In the genomic region with DNA sequence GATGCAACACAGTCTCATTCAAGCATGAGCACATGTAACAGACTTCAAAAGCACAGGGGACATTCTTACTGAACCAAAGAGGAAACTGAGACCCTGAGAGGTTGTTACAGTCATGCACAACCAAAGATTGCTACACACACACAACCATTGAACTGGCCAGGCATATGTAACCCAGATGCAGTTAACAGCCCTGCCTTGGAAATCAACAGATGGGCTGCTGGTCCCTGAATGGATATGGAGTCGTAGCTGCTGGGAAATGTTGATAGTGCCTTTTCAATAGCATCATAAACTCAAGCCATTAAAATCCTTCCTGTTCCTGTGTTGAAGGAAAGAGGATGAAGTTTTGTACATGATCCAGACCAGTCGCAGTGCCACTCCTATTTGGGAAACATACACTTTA, we compare ENCODE assay signal across 23 cellular contexts.
DNase-seq lines count a peak whose midpoint lies in the region; ATAC-seq and TF ChIP-seq lines count a peak whose summit lies in the region.
"Had no signal": no experiment of that assay in that cellular context is flagged by ENCODE, and none has a peak within 500 bp of the region (broad histone marks: within the 10 kb centered on the region; RNA-seq: fewer than 3 reads in every experiment).

No MANE protein-coding gene starts in this region.

- no peak overlapping the region for H2BK5ac ChIP-seq in IMR-90 (ENCODE audit: low read depth, low read length, poor library complexity, severe bottlenecking)

- no peak overlapping the region for H3K18ac ChIP-seq in IMR-90 (ENCODE audit: low read depth, low read length)

- H3K36me3 ChIP-seq in IMR-90 (ENCODE audit: control insufficient read depth, insufficient read depth, low read length) = no peaks in the 10 kb centered on the region
- H3K36me3 ChIP-seq: BE2C; BLaER1 treated with 17β-estradiol and CSF1 and Interleukin-3, amounts not matched to agents 10 nM and 100 nM had no signal

- no peak overlapping the region for H4K5ac ChIP-seq in IMR-90 (ENCODE audit: low read depth, low read length)

- no peak overlapping the region for H2BK15ac ChIP-seq in IMR-90 (ENCODE audit: low read depth, low read length)

- BruUV-seq in IMR-90 (replicated peaks; lab: Mats Ljungman, UMichigan) = no TSS peak

- peaks cover 40 to 50% of the 10 kb centered on the region in 2 experiments for H3K79me1 ChIP-seq in IMR-90 (ENCODE audit: low read depth in 1 of 2, low read length in 2 of 2)

- H4K91ac ChIP-seq in IMR-90 (ENCODE audit: insufficient read depth, low read depth, low read length) = no peak overlapping the region

- POLR2A ChIA-PET in IMR-90 (lab: Charles Lee; ENCODE audit: unreplicated experiment) = no interaction called here

- H3K9me3 ChIP-seq in IMR-90 (ENCODE audit: control insufficient read depth, insufficient read depth, low read length) = peaks cover 2% of the 10 kb centered on the region; the same call in 1 of the 2 replicates
- H3K9me3 ChIP-seq: A549, BE2C had no signal

- no peak overlapping the region for H3K23ac ChIP-seq in IMR-90 (ENCODE audit: low read depth, low read length)

- no peak overlapping the region for H3K56ac ChIP-seq in IMR-90 (ENCODE audit: extremely low read depth, insufficient read depth, low read length)

- 0 out of 2 replicates have a peak overlapping the region, but pooled peaks have one; percentile 7 for H3K14ac ChIP-seq in IMR-90 (replicated peaks; ENCODE audit: low read depth, low read length)

- WGBS in IMR-90 (ENCODE audit: extremely low coverage in 2 of 2, insufficient read length in 1 of 2), 2 experiments = no CpG with 5 or more reads among the region's 2 CpGs

- H3K27me3 Mint-ChIP-seq in nephron (ENCODE audit: low read depth) (no peaks in the 10 kb centered on the region), nephron progenitor cell (ENCODE audit: low read depth, poor library complexity) (no peaks in the 10 kb centered on the region)
- H3K27me3 Mint-ChIP-seq: CD8-positive, alpha-beta memory T cell had no signal

- ATAC-seq in IMR-90 (ENCODE audit: low read depth) (no peak), GM18867 (IDR thresholded peaks at IDR 0.05; ENCODE audit: unreplicated experiment) (no peak)
- ATAC-seq: A549, GM12878, GM23338, HCT116 had no signal

- H3K4me1 ChIP-seq in IMR-90 (ENCODE audit: control insufficient read depth, insufficient read depth, low read length) = peaks cover 19% of the 10 kb centered on the region
- H3K4me1 ChIP-seq: A549 had no signal

- no peak overlapping the region for H2AK9ac ChIP-seq in IMR-90 (replicated peaks; ENCODE audit: low read depth, low read length, poor library complexity)

- H3K9me3 Mint-ChIP-seq in nephron = peaks cover 3% of the 10 kb centered on the region
- H3K9me3 Mint-ChIP-seq in nephron progenitor cell = peaks cover 17% of the 10 kb centered on the region
- H3K9me3 Mint-ChIP-seq: CD4-positive, alpha-beta T cell had no signal

- peaks cover 10% of the 10 kb centered on the region; the same call in 1 of the 2 replicates for H3K9me1 ChIP-seq in IMR-90 (ENCODE audit: insufficient read depth, low read length)

- H3K27ac Mint-ChIP-seq in nephron (peak overlapping the region; percentile 94 to 97 (median 97)), nephron progenitor cell (no peak overlapping the region)
- H3K27ac Mint-ChIP-seq: CD14-positive monocyte; CD4-positive, alpha-beta T cell; CD8-positive, alpha-beta memory T cell; GM23338; H9 had no signal

- peaks cover 2% of the 10 kb centered on the region; the same call in 1 of the 2 replicates for H3K27me3 ChIP-seq in IMR-90 (ENCODE audit: control insufficient read depth, insufficient read depth, low read length)
- H3K27me3 ChIP-seq: BE2C; BLaER1 treated with 17β-estradiol and CSF1 and Interleukin-3, amounts not matched to agents 10 nM and 100 nM had no signal

- dilution Hi-C loops in IMR-90 (cut with HindIII; ENCODE audit: low sequenced_read_pairs, unreplicated experiment) = no loop called here

- H3K4me3 ChIP-seq in IMR-90 (ENCODE audit: insufficient read depth, low read depth, low read length) = no peak overlapping the region
- H3K4me3 ChIP-seq in fibroblast of villous mesenchyme (ENCODE audit: low read depth, low read length) = no peak overlapping the region
- H3K4me3 ChIP-seq: A549; BLaER1 treated with 17β-estradiol and CSF1 and Interleukin-3, amounts not matched to agents 10 nM and 100 nM; GM12878; GM23338 had no signal

- no peak overlapping the region for H3K27ac ChIP-seq in IMR-90 (ENCODE audit: insufficient read depth, low read length)
- H3K27ac ChIP-seq: A549; BLaER1 treated with 17β-estradiol and CSF1 and Interleukin-3, amounts not matched to agents 10 nM and 100 nM had no signal

- H2BK20ac ChIP-seq in IMR-90 (ENCODE audit: low read depth, low read length) = no peak overlapping the region

- H3K4me3 Mint-ChIP-seq in nephron = no peak overlapping the region
- no peak overlapping the region for H3K4me3 Mint-ChIP-seq in nephron progenitor cell
- H3K4me3 Mint-ChIP-seq: CD14-positive monocyte; CD4-positive, alpha-beta T cell; CD8-positive, alpha-beta memory T cell; GM23338; H9 had no signal

- peaks cover 19% of the 10 kb centered on the region; the same call in 1 of the 2 replicates for H4K20me1 ChIP-seq in IMR-90 (ENCODE audit: insufficient read depth, low read length)
- H4K20me1 ChIP-seq: BLaER1 treated with 17β-estradiol and CSF1 and Interleukin-3, amounts not matched to agents 10 nM and 100 nM had no signal

- H3K36me3 Mint-ChIP-seq in nephron (ENCODE audit: low read depth) (no peaks in the 10 kb centered on the region), nephron progenitor cell (ENCODE audit: low read depth) (peaks cover 9% of the 10 kb centered on the region)
- H3K36me3 Mint-ChIP-seq: CD14-positive monocyte; CD8-positive, alpha-beta memory T cell had no signal

- TF ChIP-seq RAD21 in IMR-90 (IDR thresholded peaks at IDR 0.05; ENCODE audit: low read length) = no peak

- TF ChIP-seq CTCF in IMR-90 (conservative IDR thresholded peaks at IDR 0.05; ENCODE audit: low read depth, low read length) (no peak), fibroblast of villous mesenchyme (IDR thresholded peaks at IDR 0.05; ENCODE audit: insufficient read depth, low read depth, low read length) (no peak), nephron (IDR thresholded peaks at IDR 0.05; ENCODE audit: unreplicated experiment in 3 of 3) (no peak), nephron progenitor cell (IDR thresholded peaks at IDR 0.05) (no peak)

- H3K4me2 ChIP-seq in IMR-90 (ENCODE audit: low read depth, low read length) = no peak overlapping the region
- H3K4me2 ChIP-seq: A549; BLaER1 treated with 17β-estradiol and CSF1 and Interleukin-3, amounts not matched to agents 10 nM and 100 nM; GM23338 had no signal

- in situ Hi-C loops in IMR-90 (cut with MboI; ENCODE audit: low sequenced_read_pairs) = no loop called here

- no peak overlapping the region for H3K4ac ChIP-seq in IMR-90 (ENCODE audit: low read depth, low read length)

- no peak for TF ChIP-seq POLR2A in IMR-90 (IDR thresholded peaks at IDR 0.05; ENCODE audit: low read depth, low read length)

- no peak overlapping the region for H2AK5ac ChIP-seq in IMR-90 (ENCODE audit: low read depth, low read length)

- CTCF ChIA-PET in IMR-90 (lab: Yijun Ruan, JAX) = interaction anchor here (0.9 kb wide), 1 partner anchor 23 kb away, joined by 3 read pairs; no protein-coding TSS in a partner anchor

- H3K9ac ChIP-seq in IMR-90 (ENCODE audit: low read depth, low read length) = no peak overlapping the region
- H3K9ac ChIP-seq: BLaER1 treated with 17β-estradiol and CSF1 and Interleukin-3, amounts not matched to agents 10 nM and 100 nM had no signal

- H3K4me1 Mint-ChIP-seq in nephron (peaks cover 59% of the 10 kb centered on the region), nephron progenitor cell (peaks cover 19% of the 10 kb centered on the region)
- H3K4me1 Mint-ChIP-seq: CD14-positive monocyte; CD8-positive, alpha-beta memory T cell had no signal

- no peak overlapping the region for H2BK120ac ChIP-seq in IMR-90 (ENCODE audit: low read depth, low read length)

- no peak overlapping the region for H2AFZ ChIP-seq in IMR-90 (replicated peaks; ENCODE audit: low read length, poor library complexity)
- H2AFZ ChIP-seq: GM23338 had no signal

- intact Hi-C loops in IMR-90 (cut with micrococcal nuclease) = no loop called here

- peak; percentile 47 for DNase-seq in NCI-H2171 treated with DMSO at 0.1 percent for 48 hours (lab: John Stamatoyannopoulos, UW)
- DNase-seq in NCI-H2171 (lab: John Stamatoyannopoulos, UW) = no peak
- DNase-seq in IMR-90 = no peak
- peak; percentile 59 for DNase-seq in fibroblast of villous mesenchyme (ENCODE audit: low read depth)
- DNase-seq in NCI-H526 (lab: John Stamatoyannopoulos, UW) = no peak
- no peak for DNase-seq in nephron progenitor cell
- DNase-seq: 8988T; ACHN; AML-193; BE2C; CD4-positive, alpha-beta T cell; CD8-positive, alpha-beta memory T cell; DMS153; DND-41; H9 had no signal

- H4K8ac ChIP-seq in IMR-90 (ENCODE audit: low read depth in 2 of 2, low read length in 2 of 2) = no peak overlapping the region

TF ChIP-seq in IMR-90, 13 proteins besides CTCF, POLR2A, EP300 and RAD21 (continues in another document):
- no peak for TF ChIP-seq FOS (IDR thresholded peaks at IDR 0.05; ENCODE audit: low read depth, low read length)
- no peak for TF ChIP-seq BHLHE40 (IDR thresholded peaks at IDR 0.05; ENCODE audit: low read depth, low read length)
- TF ChIP-seq SMC3 (IDR thresholded peaks at IDR 0.05; ENCODE audit: low read depth, low read length) = no peak
- no peak for TF ChIP-seq NFE2L2 (IDR thresholded peaks at IDR 0.05; ENCODE audit: low read depth, low read length)
- TF ChIP-seq MAZ (IDR thresholded peaks at IDR 0.05; ENCODE audit: borderline replicate concordance, low read depth, low read length) = no peak
- no peak for TF ChIP-seq CHD1 (IDR thresholded peaks at IDR 0.05; ENCODE audit: low read depth, low read length)
- TF ChIP-seq, protein P1, sequence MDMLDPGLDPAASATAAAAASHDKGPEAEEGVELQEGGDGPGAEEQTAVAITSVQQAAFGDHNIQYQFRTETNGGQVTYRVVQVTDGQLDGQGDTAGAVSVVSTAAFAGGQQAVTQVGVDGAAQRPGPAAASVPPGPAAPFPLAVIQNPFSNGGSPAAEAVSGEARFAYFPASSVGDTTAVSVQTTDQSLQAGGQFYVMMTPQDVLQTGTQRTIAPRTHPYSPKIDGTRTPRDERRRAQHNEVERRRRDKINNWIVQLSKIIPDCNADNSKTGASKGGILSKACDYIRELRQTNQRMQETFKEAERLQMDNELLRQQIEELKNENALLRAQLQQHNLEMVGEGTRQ (IDR thresholded peaks at IDR 0.05; ENCODE audit: low read depth, low read length) = no peak
- TF ChIP-seq RFX5 (IDR thresholded peaks at IDR 0.05; ENCODE audit: low read depth, low read length) = no peak
- no peak for TF ChIP-seq MXI1 (IDR thresholded peaks at IDR 0.05; ENCODE audit: borderline replicate concordance, low read depth, low read length)
- TF ChIP-seq RCOR1 (IDR thresholded peaks at IDR 0.05; ENCODE audit: insufficient replicate concordance, low read length) = no peak

Comparison
In these comparisons a context has a peak if more than half of its experiments do, and no peak if none do; other contexts are left out.
1. DNase-seq: peak in NCI-H2171 treated with DMSO at 0.1 percent for 48 hours (single experiment) and fibroblast of villous mesenchyme (single experiment); none in NCI-H2171 (single experiment), IMR-90 (single experiment), NCI-H526 (0 of 2) and nephron progenitor cell (single experiment).